Comparison of ENCODE assay signal across 22 cellular contexts in genomic region chr22:37526376-37526775, GRCh38. TPM values are rescaled to one million over a fixed set of nuclear protein-coding genes. Genes with fewer than 3 reads are reported as not detected.
DNase-seq lines count a peak whose midpoint lies in the region; TF ChIP-seq lines count a peak whose summit lies in the region.
"Had no signal": no experiment of that assay in that cellular context is flagged by ENCODE, and none has a peak within 500 bp of the region (broad histone marks: within the 10 kb centered on the region; RNA-seq: fewer than 3 reads in every experiment).

No MANE protein-coding gene starts in this region.

- no peak overlapping the region for H2BK12ac ChIP-seq in neuronal stem cell (ENCODE audit: low read length)

- peak overlapping the region; percentile 4 for H2AK5ac ChIP-seq in neuronal stem cell (ENCODE audit: low read depth, low read length)

- H3K23ac ChIP-seq in neuronal stem cell (ENCODE audit: low read depth, low read length, poor library complexity) = no peak overlapping the region

- WGBS in neuronal stem cell (ENCODE audit: extremely low coverage in 2 of 2, insufficient read length in 2 of 2, insufficient replicate concordance in 1 of 2), 2 donors = no CpG with 5 or more reads among the region's 12 CpGs

- no peak overlapping the region for H2BK15ac ChIP-seq in neuronal stem cell (ENCODE audit: low read length)

- H3K27me3 ChIP-seq in ACC112 (ENCODE audit: insufficient read depth, low read length) (no peaks in the 10 kb centered on the region), MG63 (no peaks in the 10 kb centered on the region), neuronal stem cell (ENCODE audit: control insufficient read depth in 3 of 3, insufficient read depth in 3 of 3, low read depth in 1 of 3, low read length in 3 of 3) (peaks cover 0 to 9% (median 0%) of the 10 kb centered on the region in 3 experiments)
- H3K27me3 ChIP-seq: body of pancreas, pancreas, transverse colon had no signal

- H4K8ac ChIP-seq in neuronal stem cell (ENCODE audit: low read depth, low read length) = no peak overlapping the region

- no peak overlapping the region for H3K4ac ChIP-seq in neuronal stem cell (ENCODE audit: low read length)

- H2AFZ ChIP-seq in ACC112 (ENCODE audit: low read length, unreplicated experiment) (no peak overlapping the region), neuronal stem cell (ENCODE audit: low read length) (no peak overlapping the region)

- 0 out of 2 replicates have a peak overlapping the region, but pooled peaks have one; percentile 3 for H3K4me3 ChIP-seq in ACC112 (ENCODE audit: low read depth, low read length)
- no peak overlapping the region for H3K4me3 ChIP-seq in MG63
- no peak overlapping the region for H3K4me3 ChIP-seq in cardiac fibroblast (replicated peaks in 1 of 2; ENCODE audit: low read depth in 2 of 2, low read length in 2 of 2)
- H3K4me3 ChIP-seq in neuronal stem cell (ENCODE audit: low read length in 2 of 2) = peak overlapping the region in 1 of 2 donors; percentile 34
- H3K4me3 ChIP-seq: body of pancreas, GM12878, pancreas, transverse colon had no signal

- no peak for TF ChIP-seq CTCF in cardiac fibroblast (IDR thresholded peaks at IDR 0.05; ENCODE audit: low read depth, low read length)

- H2BK120ac ChIP-seq in neuronal stem cell (ENCODE audit: low read depth, low read length) = no peak overlapping the region

- H3K4me2 ChIP-seq in neuronal stem cell (ENCODE audit: insufficient read depth, low read length, poor library complexity, severe bottlenecking) = no peak overlapping the region

- no peak overlapping the region for H2BK5ac ChIP-seq in neuronal stem cell (ENCODE audit: low read length)

- H3K18ac ChIP-seq in neuronal stem cell (ENCODE audit: low read length) = no peak overlapping the region

- H3K79me1 ChIP-seq in neuronal stem cell (ENCODE audit: low read depth, low read length) = no peaks in the 10 kb centered on the region

- peak overlapping the region; percentile 90 for H3K27ac ChIP-seq in ACC112 (ENCODE audit: low read depth, low read length)
- no peak overlapping the region for H3K27ac ChIP-seq in neuronal stem cell (replicated peaks; ENCODE audit: low read length)
- H3K27ac ChIP-seq: body of pancreas, pancreas, transverse colon had no signal

- H4K91ac ChIP-seq in neuronal stem cell (ENCODE audit: low read depth, low read length, poor library complexity) = no peak overlapping the region

- H3K9me3 ChIP-seq in MG63 (no peaks in the 10 kb centered on the region), neuronal stem cell (replicated peaks in 1 of 2; ENCODE audit: control insufficient read depth in 2 of 2, insufficient read depth in 1 of 2, low read depth in 1 of 2, low read length in 2 of 2) (no peaks in the 10 kb centered on the region)
- H3K9me3 ChIP-seq: body of pancreas, pancreas, transverse colon had no signal

- H3K14ac ChIP-seq in neuronal stem cell (ENCODE audit: low read length) = no peak overlapping the region

- H3K36me3 ChIP-seq in ACC112 (ENCODE audit: insufficient read depth, low read length) (no peaks in the 10 kb centered on the region), MG63 (no peaks in the 10 kb centered on the region), neuronal stem cell (replicated peaks in 1 of 2; ENCODE audit: control insufficient read depth in 2 of 2, insufficient read depth in 2 of 2, low read length in 2 of 2) (no peaks in the 10 kb centered on the region)
- H3K36me3 ChIP-seq: pancreas, transverse colon had no signal

- H3K4me1 ChIP-seq in ACC112 (ENCODE audit: control insufficient read depth, insufficient read depth, low read length, unreplicated experiment) (peaks cover 30% of the 10 kb centered on the region), neuronal stem cell (ENCODE audit: control insufficient read depth in 2 of 2, insufficient read depth in 1 of 2, low read depth in 1 of 2, low read length in 2 of 2) (peaks cover 0 to 1% of the 10 kb centered on the region in 2 donors)
- H3K4me1 ChIP-seq: body of pancreas had no signal

- H3K9ac ChIP-seq in neuronal stem cell (ENCODE audit: low read depth, low read length, poor library complexity) = no peak overlapping the region

- DNase-seq in MG63 = peak; percentile 66
- DNase-seq in cardiac fibroblast (ENCODE audit: low read depth in 2 of 2) = peak; percentile 60 to 90
- no peak for DNase-seq in neuronal stem cell (ENCODE audit: low spot score)
- DNase-seq in islet precursor cell = no peak
- DNase-seq in stimulated activated CD4-positive, alpha-beta T cell treated with anti-CD3 and anti-CD28 coated beads, Interleukin-4, amount 100 ng/mL, for 1 hour = no peak
- no peak for DNase-seq in medulla oblongata (ENCODE audit: extremely low spot score)
- DNase-seq in NCI-H128 (lab: John Stamatoyannopoulos, UW; ENCODE audit: unreplicated experiment) = no peak
- DNase-seq: ACHN; activated CD4-positive, alpha-beta T cell treated with anti-CD3 and anti-CD28 coated beads for 36 hours; body of pancreas; COR-L47; hypothalamus; Kasumi-1; NCI-H1694; NCI-H446 treated with DMSO at 0.1 percent for 48 hours; stimulated activated naive B cell treated with anti-CD40 and anti-IgM and Interleukin-4, amounts not matched to agents 10 μg/mL and 1 μg/mL and 100 μg/mL, for 72 hours; transverse colon had no signal

- no peaks in the 10 kb centered on the region for H3K79me2 ChIP-seq in ACC112 (ENCODE audit: control insufficient read depth, insufficient read depth, low read length, unreplicated experiment)

RNA-seq across cellular contexts. Expression of gene CARD10, which starts 7.2 kb away (rescaled TPM):
- total RNA-seq in MG63 (2014; rRNA removed; shearing (Covaris generic); ENCODE audit: low replicate concordance) = 17.1 and 18.9 TPM in 2 replicates
- polyA plus RNA-seq in neuronal stem cell (2013, experiment 1 of 2) = 4.2 TPM
- polyA plus RNA-seq in neuronal stem cell (2013, experiment 2 of 2) = 4.3 TPM
- total RNA-seq: activated CD4-positive, alpha-beta T cell treated with anti-CD3 and anti-CD28 coated beads for 36 hours had no signal

RNA-seq across cellular contexts. Expression of gene CDC42EP1, which starts 33.9 kb away (rescaled TPM):
- 31.6 and 38.5 TPM in 2 replicates for total RNA-seq in MG63 (2014; rRNA removed; shearing (Covaris generic); ENCODE audit: low replicate concordance)
- polyA plus RNA-seq in neuronal stem cell (2013, experiment 1 of 2) = 16.9 TPM
- 16.2 TPM for polyA plus RNA-seq in neuronal stem cell (2013, experiment 2 of 2)

RNA-seq across cellular contexts. Expression of gene MFNG, which starts 40.2 kb away (rescaled TPM):
- total RNA-seq in MG63 (2014; rRNA removed; shearing (Covaris generic); ENCODE audit: low replicate concordance) = 0.27 and 0.66 TPM in 2 replicates
- 10.5 TPM for polyA plus RNA-seq in neuronal stem cell (2013, experiment 1 of 2)
- polyA plus RNA-seq in neuronal stem cell (2013, experiment 2 of 2) = 8.0 TPM
- total RNA-seq: SK-MEL-5 had no signal

RNA-seq across cellular contexts. Expression of gene LGALS2, which starts 53.5 kb away (rescaled TPM):
- not detected in 2 replicates for total RNA-seq in MG63 (2014; rRNA removed; shearing (Covaris generic); ENCODE audit: low replicate concordance)
- polyA plus RNA-seq in neuronal stem cell (2013, experiment 1 of 2) = not detected
- not detected for polyA plus RNA-seq in neuronal stem cell (2013, experiment 2 of 2)
- total RNA-seq: activated CD4-positive, alpha-beta T cell treated with anti-CD3 and anti-CD28 coated beads for 36 hours; dermis microvascular lymphatic vessel endothelial cell; SK-MEL-5 had no signal

Comparison
In these comparisons a context has a peak if more than half of its experiments do, and no peak if none do; other contexts are left out.
1. DNase-seq: peak in MG63 (single experiment) and cardiac fibroblast (2 of 2); none in neuronal stem cell (single experiment), islet precursor cell (single experiment), stimulated activated CD4-positive, alpha-beta T cell treated with anti-CD3 and anti-CD28 coated beads, Interleukin-4, amount 100 ng/mL, for 1 hour (single experiment), medulla oblongata (single experiment) and NCI-H128 (single experiment).